15 cellular contexts compared by ENCODE assay signal in the genomic region with DNA sequence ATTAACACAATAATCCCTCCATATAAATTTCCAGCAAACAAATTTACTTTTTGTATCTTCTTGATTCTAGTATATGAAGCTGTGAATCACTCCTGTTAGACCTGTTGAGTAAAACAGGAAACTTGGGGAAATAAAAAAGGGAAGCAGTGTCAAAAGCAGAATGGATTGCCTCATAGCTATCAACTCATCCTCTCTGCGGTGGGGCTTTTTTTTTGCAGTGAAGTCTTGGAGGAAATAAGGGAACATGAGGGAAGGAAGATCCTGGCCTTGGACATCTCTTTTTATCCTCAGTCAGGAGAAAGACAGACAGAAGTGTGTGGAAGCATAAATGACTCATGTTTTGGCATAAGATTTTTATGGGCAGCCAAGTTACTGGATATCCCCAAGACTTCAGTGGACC.
DNase-seq lines count a peak whose midpoint lies in the region; ATAC-seq and TF ChIP-seq lines count a peak whose summit lies in the region.
"Had no signal": no experiment of that assay in that cellular context is flagged by ENCODE, and none has a peak within 500 bp of the region (broad histone marks: within the 10 kb centered on the region; RNA-seq: fewer than 3 reads in every experiment).

No MANE protein-coding gene starts in this region.

- H3K9me3 Mint-ChIP-seq in activated naive CD4-positive, alpha-beta T cell treated with anti-CD3 and anti-CD28 coated beads, Interleukin-2, amount 10 ng/mL, durations not matched to agents 7 days and 5 days: no peaks in the 10 kb centered on the region

- CTCF ChIA-PET in activated naive CD4-positive, alpha-beta T cell treated with anti-CD3 and anti-CD28 coated beads, Interleukin-2, amount 10 ng/mL, durations not matched to agents 7 days and 5 days (lab: Charles Lee): interaction anchor here (0.6 kb wide), 1 partner anchor 430 kb away, joined by 3 read pairs; no protein-coding TSS in a partner anchor

- peaks cover 0 to 91% (median 58%) of the 10 kb centered on the region in 10 experiments; a peak in 15 of 20 replicates for H3K4me1 ChIP-seq in BLaER1 treated with 17β-estradiol and CSF1 and Interleukin-3, amounts not matched to agents 10 nM and 100 nM
- peaks cover 33% of the 10 kb centered on the region for H3K4me1 ChIP-seq in RWPE2 (ENCODE audit: insufficient read depth, poor library complexity, severe bottlenecking)
- H3K4me1 ChIP-seq in right cardiac atrium (ENCODE audit: control insufficient read depth, insufficient read depth, low read length): no peaks in the 10 kb centered on the region
- H3K4me1 ChIP-seq: Caco-2 had no signal

- peak overlapping the region in 8 of 11 experiments; percentile 50 to 87 (median 60); a peak in 17 of 22 replicates for H3K4me2 ChIP-seq in BLaER1 treated with 17β-estradiol and CSF1 and Interleukin-3, amounts not matched to agents 10 nM and 100 nM
- H3K4me2 ChIP-seq: SK-N-SH had no signal

- peaks cover 0 to 22% (median 0%) of the 10 kb centered on the region in 11 experiments; a peak in 6 of 22 replicates for H3K9me3 ChIP-seq in BLaER1 treated with 17β-estradiol and CSF1 and Interleukin-3, amounts not matched to agents 10 nM and 100 nM (replicated peaks in 1 of 11)
- H3K9me3 ChIP-seq in RWPE2 (ENCODE audit: severe bottlenecking): no peaks in the 10 kb centered on the region
- H3K9me3 ChIP-seq in right cardiac atrium (ENCODE audit: control insufficient read depth, low read length): no peaks in the 10 kb centered on the region
- H3K9me3 ChIP-seq: Caco-2, SK-N-SH had no signal

- H3K27me3 ChIP-seq in BLaER1 treated with 17β-estradiol and CSF1 and Interleukin-3, amounts not matched to agents 10 nM and 100 nM: no peaks in the 10 kb centered on the region
- H3K27me3 ChIP-seq in RWPE2 (ENCODE audit: insufficient read depth, poor library complexity, severe bottlenecking) (no peaks in the 10 kb centered on the region), right cardiac atrium (ENCODE audit: control insufficient read depth, insufficient read depth) (no peaks in the 10 kb centered on the region)

- H4K20me1 ChIP-seq in BLaER1 treated with 17β-estradiol and CSF1 and Interleukin-3, amounts not matched to agents 10 nM and 100 nM: no peaks in the 10 kb centered on the region

- intact Hi-C loops in right cardiac atrium (cut with DNase I): no loop called here

- H3K4me3 ChIP-seq in BLaER1 treated with 17β-estradiol and CSF1 and Interleukin-3, amounts not matched to agents 10 nM and 100 nM: no peak overlapping the region
- no peak overlapping the region for H3K4me3 ChIP-seq in RWPE2 (ENCODE audit: severe bottlenecking)
- no peak overlapping the region for H3K4me3 ChIP-seq in right cardiac atrium (ENCODE audit: low read length)

- H3K4me1 Mint-ChIP-seq in activated naive CD4-positive, alpha-beta T cell treated with anti-CD3 and anti-CD28 coated beads, Interleukin-2, amount 10 ng/mL, durations not matched to agents 7 days and 5 days: no peaks in the 10 kb centered on the region
- H3K4me1 Mint-ChIP-seq: activated CD4-positive, alpha-beta T cell treated with anti-CD3 and anti-CD28 coated beads for 36 hours had no signal

- no peak for TF ChIP-seq CTCF in RWPE2 (IDR thresholded peaks at IDR 0.05; ENCODE audit: poor library complexity, severe bottlenecking)

- H3K36me3 Mint-ChIP-seq in activated naive CD4-positive, alpha-beta T cell treated with anti-CD3 and anti-CD28 coated beads, Interleukin-2, amount 10 ng/mL, durations not matched to agents 7 days and 5 days: no peaks in the 10 kb centered on the region

- no peaks in the 10 kb centered on the region for H3K36me3 ChIP-seq in BLaER1 treated with 17β-estradiol and CSF1 and Interleukin-3, amounts not matched to agents 10 nM and 100 nM
- H3K36me3 ChIP-seq in RWPE2 (ENCODE audit: low read depth): no peaks in the 10 kb centered on the region

- H3K9ac ChIP-seq in BLaER1 treated with 17β-estradiol and CSF1 and Interleukin-3, amounts not matched to agents 10 nM and 100 nM: peak overlapping the region in 7 of 11 experiments; percentile 41 to 66 (median 58); a peak in 10 of 22 replicates
- H3K9ac ChIP-seq: SK-N-SH had no signal

- ATAC-seq in RWPE2 (ENCODE audit: low read depth) (peak; percentile 37; the same call in 2 of the 3 replicates), right cardiac atrium (peak; percentile 24 to 31)
- ATAC-seq: activated CD4-positive, alpha-beta T cell treated with anti-CD3 and anti-CD28 coated beads for 36 hours had no signal

- WGBS in right cardiac atrium: 40% methylated on average over 1 of the region's 1 CpG

- DNase-seq in Kasumi-1 (lab: John Stamatoyannopoulos, UW) (peak; percentile 96 to 97), RWPE2 (ENCODE audit: low spot score) (no peak), right cardiac atrium (no peak), NCI-H1092 (lab: John Stamatoyannopoulos, UW) (no peak), amygdala (lab: John Stamatoyannopoulos, UW) (no peak), DMS53 (lab: John Stamatoyannopoulos, UW) (no peak)
- DNase-seq in activated naive CD4-positive, alpha-beta T cell treated with anti-CD3 and anti-CD28 coated beads, Interleukin-2, amount 10 ng/mL, durations not matched to agents 7 days and 5 days: no peak
- DNase-seq: activated CD4-positive, alpha-beta T cell treated with anti-CD3 and anti-CD28 coated beads for 36 hours; activated effector memory CD4-positive, alpha-beta T cell treated with Interleukin-2 at 50 U/mL for 16 hours; Caco-2; left cardiac atrium; NCI-H1694 treated with DMSO at 0.1 percent for 48 hours; NCI-H446 treated with DMSO at 0.1 percent for 48 hours; SK-N-SH had no signal

- H3K4me3 Mint-ChIP-seq in activated naive CD4-positive, alpha-beta T cell treated with anti-CD3 and anti-CD28 coated beads, Interleukin-2, amount 10 ng/mL, durations not matched to agents 7 days and 5 days: no peak overlapping the region
- H3K4me3 Mint-ChIP-seq: activated CD4-positive, alpha-beta T cell treated with anti-CD3 and anti-CD28 coated beads for 36 hours had no signal

- H3K27ac Mint-ChIP-seq in activated naive CD4-positive, alpha-beta T cell treated with anti-CD3 and anti-CD28 coated beads, Interleukin-2, amount 10 ng/mL, durations not matched to agents 7 days and 5 days: no peak overlapping the region
- H3K27ac Mint-ChIP-seq: activated CD4-positive, alpha-beta T cell treated with anti-CD3 and anti-CD28 coated beads for 36 hours had no signal

- H3K27me3 Mint-ChIP-seq in activated naive CD4-positive, alpha-beta T cell treated with anti-CD3 and anti-CD28 coated beads, Interleukin-2, amount 10 ng/mL, durations not matched to agents 7 days and 5 days: no peaks in the 10 kb centered on the region

- peak overlapping the region in 10 of 11 experiments; percentile 20 to 90 (median 84); a peak in 19 of 22 replicates for H3K27ac ChIP-seq in BLaER1 treated with 17β-estradiol and CSF1 and Interleukin-3, amounts not matched to agents 10 nM and 100 nM
- H3K27ac ChIP-seq in RWPE2 (ENCODE audit: poor library complexity, severe bottlenecking) (peak overlapping the region; percentile 52), right cardiac atrium (ENCODE audit: low read length) (no peak overlapping the region)

Comparison
In these comparisons a context has a peak if more than half of its experiments do, and no peak if none do; other contexts are left out.
1. DNase-seq: peak in Kasumi-1 (2 of 2); none in RWPE2 (single experiment), right cardiac atrium (0 of 3), NCI-H1092 (single experiment), activated naive CD4-positive, alpha-beta T cell treated with anti-CD3 and anti-CD28 coated beads, Interleukin-2, amount 10 ng/mL, durations not matched to agents 7 days and 5 days (single experiment), amygdala (0 of 56) and DMS53 (single experiment).